20 cellular contexts compared by ENCODE assay signal in genomic region chr19:48625891-48626327, GRCh38. TPM values are rescaled to one million over a fixed set of nuclear protein-coding genes. Genes with fewer than 3 reads are reported as not detected.
DNase-seq lines count a peak whose midpoint lies in the region; ATAC-seq, FAIRE-seq and TF ChIP-seq lines count a peak whose summit lies in the region.
"Had no signal": no experiment of that assay in that cellular context is flagged by ENCODE, and none has a peak within 500 bp of the region (broad histone marks: within the 10 kb centered on the region; RNA-seq: fewer than 3 reads in every experiment).

No MANE protein-coding gene starts in this region.

- WGBS in right lobe of liver (ENCODE audit: insufficient coverage, low coverage, low lambda C conversion rate, missing lambda C conversion rate) = 83% methylated on average over 13 of the region's 30 CpGs
- WGBS in small intestine, 3 donors = 31 to 74% (median 45%) methylated on average over 29 to 30 of the region's 30 CpGs

- peak overlapping the region; percentile 87 for H3K27ac Mint-ChIP-seq in Caco-2 (ENCODE audit: unreplicated experiment)

- peaks cover 42% of the 10 kb centered on the region for H3K4me1 ChIP-seq in Caco-2
- H3K4me1 ChIP-seq in Peyer's patch = peaks cover 0 to 64% (median 11%) of the 10 kb centered on the region in 4 donors
- peaks cover 0 to 39% (median 10%) of the 10 kb centered on the region in 4 donors for H3K4me1 ChIP-seq in right lobe of liver
- peaks cover 3 to 9% of the 10 kb centered on the region in 2 donors for H3K4me1 ChIP-seq in small intestine (ENCODE audit: control insufficient read depth in 2 of 2, insufficient read depth in 1 of 2, low read depth in 1 of 2, low read length in 1 of 2)

- TF ChIP-seq POLR2A in Peyer's patch (IDR thresholded peaks at IDR 0.05) (no peak), right lobe of liver (IDR thresholded peaks at IDR 0.05) (no peak)

- no peaks in the 10 kb centered on the region for H3K27me3 ChIP-seq in Caco-2 (replicated peaks; ENCODE audit: control insufficient read depth, insufficient read depth, low read length)
- no peaks in the 10 kb centered on the region for H3K27me3 ChIP-seq in Peyer's patch
- no peaks in the 10 kb centered on the region for H3K27me3 ChIP-seq in right lobe of liver
- no peaks in the 10 kb centered on the region for H3K27me3 ChIP-seq in small intestine (ENCODE audit: control insufficient read depth in 2 of 2, insufficient read depth in 2 of 2, low read length in 2 of 2)
- H3K27me3 ChIP-seq: suprapubic skin had no signal

- H3K4me3 ChIP-seq in Caco-2 (ENCODE audit: low read depth, low read length) = peak overlapping the region; percentile 63
- H3K4me3 ChIP-seq in Peyer's patch = peak overlapping the region in 3 of 4 donors; percentile 39 to 56 (median 55)
- H3K4me3 ChIP-seq in right lobe of liver = peak overlapping the region in 1 of 3 donors; percentile 55
- peak overlapping the region in 1 of 2 donors; percentile 78 for H3K4me3 ChIP-seq in small intestine (ENCODE audit: low read depth in 1 of 2, low read length in 2 of 2)
- H3K4me3 ChIP-seq: suprapubic skin had no signal

- no peak for FAIRE-seq in small intestine (lab: Jason Lieb, UNC)

- H3K4me3 Mint-ChIP-seq in Caco-2 (ENCODE audit: unreplicated experiment) = peak overlapping the region; percentile 87

- peak in 1 of 4 donors; percentile 1 for ATAC-seq in right lobe of liver

- H3K36me3 ChIP-seq in Caco-2 (ENCODE audit: control insufficient read depth, insufficient read depth, low read length) (no peaks in the 10 kb centered on the region; the same call in 1 of the 2 replicates), Peyer's patch (peaks cover 0 to 20% (median 0%) of the 10 kb centered on the region in 3 donors), right lobe of liver (no peaks in the 10 kb centered on the region), small intestine (ENCODE audit: control insufficient read depth in 2 of 2, insufficient read depth in 2 of 2, low read length in 2 of 2) (no peaks in the 10 kb centered on the region)

- H3K36me3 Mint-ChIP-seq in Caco-2 (ENCODE audit: insufficient read depth, unreplicated experiment) = peaks cover 73% of the 10 kb centered on the region

- H3K27me3 Mint-ChIP-seq in Caco-2 (ENCODE audit: insufficient read depth, unreplicated experiment) = no peaks in the 10 kb centered on the region

- CTCF ChIA-PET in Caco-2 (lab: Charles Lee) = no interaction called here

- DNase-seq in Caco-2 (no peak), Peyer's patch (peak in 1 of 3 donors; percentile 63), right lobe of liver (peak; percentile 47 to 74 (median 65)), small intestine (peak; percentile 38), OCI-M1 (lab: John Stamatoyannopoulos, UW) (no peak), A172 (ENCODE audit: low spot score) (no peak)
- DNase-seq in activated effector memory CD4-positive, alpha-beta T cell treated with anti-CD3 and anti-CD28 coated beads, Interleukin-2, amount 50 U/mL, for 16 hours = no peak
- DNase-seq: activated CD4-positive, alpha-beta T cell treated with anti-CD3 and anti-CD28 coated beads, Interleukin-2, amount 50 U/mL, for 1 hour; activated naive CD4-positive, alpha-beta T cell treated with Interleukin-2 at 50 U/mL for 16 hours; activated T-cell treated with anti-CD3 and anti-CD28 coated beads for 4 hours; Calu3; EL; NCI-H2029; NCI-H446 treated with DMSO at 0.1 percent for 48 hours; NK-92 treated with Interleukin-12 subunit alpha and Interleukin-12 subunit beta, amount 100 ng/mL, for 24 hours; stimulated activated CD4-positive, alpha-beta T cell treated with anti-CD3 and anti-CD28 coated beads, Interleukin-4, amount 100 ng/mL, for 4 hours; T-helper 1 cell had no signal

- no peak for TF ChIP-seq CTCF in Caco-2 (IDR thresholded peaks at IDR 0.05; ENCODE audit: insufficient read depth in 1 of 2, low read depth in 1 of 2, low read length in 1 of 2, severe bottlenecking in 1 of 2, unreplicated experiment in 1 of 2)
- TF ChIP-seq CTCF in Peyer's patch (IDR thresholded peaks at IDR 0.05) = peak in 2 of 6 experiments; percentile 18 to 22
- no peak for TF ChIP-seq CTCF in right lobe of liver (IDR thresholded peaks at IDR 0.05)

- peaks cover 36% of the 10 kb centered on the region for H3K4me1 Mint-ChIP-seq in Caco-2 (ENCODE audit: low read depth, unreplicated experiment)

- H3K9me3 Mint-ChIP-seq in Caco-2 (ENCODE audit: unreplicated experiment) = no peaks in the 10 kb centered on the region

- H3K27ac ChIP-seq in Peyer's patch = peak overlapping the region in 3 of 4 donors; percentile 87 to 90 (median 88)
- no peak overlapping the region for H3K27ac ChIP-seq in right lobe of liver
- H3K27ac ChIP-seq in small intestine (ENCODE audit: low read depth in 1 of 2, low read length in 1 of 2) = peak overlapping the region; percentile 11 to 96
- H3K27ac ChIP-seq: suprapubic skin had no signal

- POLR2A ChIA-PET in Caco-2 (lab: Charles Lee) = no interaction called here

- intact Hi-C loops in Caco-2 (cut with micrococcal nuclease; ENCODE audit: unreplicated experiment) (no loop called here), right lobe of liver (cut with DNase I) (no loop called here)

- no TSS peak for BruUV-seq in Caco-2 (replicated peaks; lab: Mats Ljungman, UMichigan)

- H3K9me3 ChIP-seq in Caco-2 (no peaks in the 10 kb centered on the region), Peyer's patch (no peaks in the 10 kb centered on the region), right lobe of liver (no peaks in the 10 kb centered on the region), small intestine (ENCODE audit: control insufficient read depth, low read depth) (no peaks in the 10 kb centered on the region)
- H3K9me3 ChIP-seq: suprapubic skin had no signal

RNA-seq across cellular contexts. Expression of gene SPHK2, which starts 6.6 kb away (rescaled TPM):
- total RNA-seq in Caco-2 (2022) (134 and 140 TPM in 2 replicates), Peyer's patch (100 to 1,000 TPM in 2 of 4 donors, 10 to 100 TPM in 2; 34.7 to 121 (median 96.7) TPM), right lobe of liver (10 to 100 TPM; 11.4 to 30.1 (median 17.2) TPM)
- 10 to 100 TPM; 46.8 to 85.7 (median 53.0) TPM for polyA plus RNA-seq in small intestine
- total RNA-seq in A172 (2014; rRNA removed; shearing (Covaris generic)) = 7.6 and 10.5 TPM in 2 replicates

RNA-seq across cellular contexts. Expression of gene RPL18, which starts 6.9 kb away (rescaled TPM):
- total RNA-seq in Caco-2 (2022) (1,812 and 1,896 TPM in 2 replicates), Peyer's patch (1,000 to 10,000 TPM; 1,077 to 1,595 (median 1,505) TPM), right lobe of liver (100 to 1,000 TPM; 355 to 867 (median 385) TPM)
- polyA plus RNA-seq in small intestine = 1,000 to 10,000 TPM; 2,250 to 3,184 (median 2,942) TPM
- total RNA-seq in A172 (2014; rRNA removed; shearing (Covaris generic)) = 764 and 1,035 TPM in 2 replicates

RNA-seq across cellular contexts. Expression of gene FAM83E, which starts 11.0 kb away (rescaled TPM):
- 5.8 and 6.8 TPM in 2 replicates for total RNA-seq in Caco-2 (2022)
- total RNA-seq in Peyer's patch = 100 to 1,000 TPM in 3 of 4 donors, 10 to 100 TPM in 1; 58.6 to 203 (median 130) TPM
- under 1 TPM in 2 of 6 experiments, not detected in 4; 0.22 to 0.37 TPM for total RNA-seq in right lobe of liver
- polyA plus RNA-seq in small intestine = 100 to 1,000 TPM in 1 of 3 donors, 10 to 100 TPM in 2; 76.6 to 104 (median 94.0) TPM
- total RNA-seq in A172 (2014; rRNA removed; shearing (Covaris generic)) = 0.07 TPM in 1 of 2 replicates, not detected in the other

RNA-seq across cellular contexts. Expression of gene DBP, which starts 11.3 kb away (rescaled TPM):
- total RNA-seq in Caco-2 (2022) = 17.4 and 17.7 TPM in 2 replicates
- total RNA-seq in Peyer's patch = 10 to 100 TPM in 3 of 4 donors, 1 to 10 TPM in 1; 9.9 to 51.5 (median 35.8) TPM
- 10 to 100 TPM in 2 of 6 experiments, 1 to 10 TPM in 4; 1.8 to 11.6 (median 3.3) TPM for total RNA-seq in right lobe of liver
- 10 to 100 TPM; 12.5 to 40.3 (median 35.4) TPM for polyA plus RNA-seq in small intestine
- total RNA-seq in A172 (2014; rRNA removed; shearing (Covaris generic)) = 2.6 and 15.5 TPM in 2 replicates

RNA-seq across cellular contexts. Expression of gene SPACA4, which starts 19.4 kb away (rescaled TPM):
- not detected in 2 replicates for total RNA-seq in Caco-2 (2022)
- not detected for total RNA-seq in Peyer's patch
- not detected for total RNA-seq in right lobe of liver
- under 1 TPM in 1 of 3 donors, not detected in 2; 0.22 TPM for polyA plus RNA-seq in small intestine
- not detected in 2 replicates for total RNA-seq in A172 (2014; rRNA removed; shearing (Covaris generic))
- total RNA-seq: Calu3, liver, osteocyte had no signal
- polyA plus RNA-seq: liver had no signal

Comparison
In these comparisons a context has a peak if more than half of its experiments do, and no peak if none do; other contexts are left out.
1. DNase-seq: peak in right lobe of liver (3 of 3) and small intestine (single experiment); none in Caco-2 (0 of 2), activated effector memory CD4-positive, alpha-beta T cell treated with anti-CD3 and anti-CD28 coated beads, Interleukin-2, amount 50 U/mL, for 16 hours (single experiment), OCI-M1 (single experiment) and A172 (single experiment).
2. H3K27ac ChIP-seq: peak in Peyer's patch (3 of 4) and small intestine (2 of 2); none in right lobe of liver (0 of 3).